Comparison of ENCODE assay signal across 6 cellular contexts in the genomic region with DNA sequence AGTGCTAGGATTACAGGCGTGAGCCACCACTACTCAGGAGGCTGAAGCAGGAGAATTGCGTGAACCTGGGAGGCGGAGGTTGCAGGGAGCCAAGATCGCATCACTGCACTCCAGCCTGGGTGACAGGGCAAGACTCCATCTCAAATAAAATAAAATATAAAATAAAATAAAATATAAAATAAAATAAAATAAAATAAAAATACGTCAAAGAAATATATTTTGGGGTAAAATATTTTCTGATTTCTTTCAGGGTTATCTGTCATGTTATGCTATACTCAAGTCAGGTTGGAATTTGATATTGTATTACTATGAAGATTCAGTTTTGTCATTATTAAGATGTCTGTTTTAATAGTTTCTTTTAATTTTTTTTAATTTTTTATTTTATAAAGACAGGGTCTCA.
"Had no signal": no experiment of that assay in that cellular context is flagged by ENCODE, and none has a peak within 500 bp of the region (broad histone marks: within the 10 kb centered on the region; RNA-seq: fewer than 3 reads in every experiment).

No MANE protein-coding gene starts in this region.

- H3K4me3 Mint-ChIP-seq: IgD-negative memory B cell had no signal

- DNase-seq: IMR-90 had no signal

- H3K27ac ChIP-seq: HL-60 had no signal

- FAIRE-seq: HepG2, HTR-8/SVneo, K562 had no signal

- ATAC-seq: HepG2, K562 had no signal

- H3K36me3 Mint-ChIP-seq: IgD-negative memory B cell had no signal

- H3K4me1 Mint-ChIP-seq: IgD-negative memory B cell had no signal

- H3K27ac Mint-ChIP-seq: IgD-negative memory B cell had no signal
